In genomic region chr6:75604294-75604693, GRCh38 we compare ENCODE assay signal across 10 cellular contexts. TPM values are rescaled to one million over a fixed set of nuclear protein-coding genes. Genes with fewer than 3 reads are reported as not detected.
DNase-seq lines count a peak whose midpoint lies in the region; ATAC-seq, FAIRE-seq and TF ChIP-seq lines count a peak whose summit lies in the region.
"Had no signal": no experiment of that assay in that cellular context is flagged by ENCODE, and none has a peak within 500 bp of the region (broad histone marks: within the 10 kb centered on the region; RNA-seq: fewer than 3 reads in every experiment).

No MANE protein-coding gene starts in this region.

- DNase-seq in AG09309 (ENCODE audit: low read depth) (no peak), IMR-90 (no peak), K562 (ENCODE audit: extremely low read depth in 1 of 4, low spot score in 3 of 4) (no peak), KBM-7 (no peak), AG08395 (ENCODE audit: low spot score) (no peak)
- DNase-seq in naive thymus-derived CD4-positive, alpha-beta T cell, result no peak
- DNase-seq: activated CD4-positive, alpha-beta T cell treated with anti-CD3 and anti-CD28 coated beads, Interleukin-2, amount 50 U/mL, for 1 hour; NCI-H1694 had no signal

- H2BK15ac ChIP-seq in IMR-90 (ENCODE audit: low read depth, low read length), result no peak overlapping the region

- H4K5ac ChIP-seq in IMR-90 (ENCODE audit: low read depth, low read length), result no peak overlapping the region

- no peak for TF ChIP-seq CTCF in AG09309 (IDR thresholded peaks at IDR 0.05; ENCODE audit: control insufficient read depth, insufficient read depth, low read depth, low read length, missing control alignments)
- TF ChIP-seq CTCF in IMR-90 (conservative IDR thresholded peaks at IDR 0.05; ENCODE audit: low read depth, low read length), result no peak
- TF ChIP-seq CTCF in K562 (IDR thresholded peaks at IDR 0.05 in 2 of 3, conservative IDR thresholded peaks at IDR 0.05 in 1 of 3; ENCODE audit: insufficient read depth in 2 of 3, low read depth in 1 of 3, low read length in 3 of 3), result no peak

- H3K27ac Mint-ChIP-seq in naive thymus-derived CD4-positive, alpha-beta T cell, result peak overlapping the region in 6 of 9 donors; percentile 27 to 99 (median 98)

- TF ChIP-seq POLR2A in IMR-90 (IDR thresholded peaks at IDR 0.05; ENCODE audit: low read depth, low read length) (no peak), K562 (conservative IDR thresholded peaks at IDR 0.05) (no peak)

- TF ChIP-seq EP300 in K562 (IDR thresholded peaks at IDR 0.05; ENCODE audit: low read length), result no peak

- peak overlapping the region; percentile 2 for H3K4me3 ChIP-seq in AG09309 (ENCODE audit: control insufficient read depth, low read depth, low read length)
- H3K4me3 ChIP-seq in IMR-90 (ENCODE audit: insufficient read depth, low read depth, low read length), result peak overlapping the region; percentile 96; the same call in 1 of the 2 replicates
- H3K4me3 ChIP-seq in K562, result peak overlapping the region; percentile 89
- H3K4me3 ChIP-seq in naive thymus-derived CD4-positive, alpha-beta T cell (ENCODE audit: low read length), result no peak overlapping the region

- peak overlapping the region; percentile 100 for H3K4me2 ChIP-seq in IMR-90 (ENCODE audit: low read depth, low read length)
- H3K4me2 ChIP-seq in K562 (ENCODE audit: insufficient read depth, low read length), result peak overlapping the region; percentile 87

- intact Hi-C loops in IMR-90 (cut with micrococcal nuclease) (no loop called here), K562 (cut with micrococcal nuclease) (loop anchor here (10.0 kb wide), 1 partner anchor 319 kb away; the partner anchor contains the start of gene TMEM30A)
- intact Hi-C loops in naive thymus-derived CD4-positive, alpha-beta T cell (cut with micrococcal nuclease), result loop anchor here (5.0 kb wide), 2 partner anchors 77 to 1952 kb away; partner anchors contain the start of gene SLC17A5 (in 1 of the 2)

- H3K36me3 ChIP-seq in IMR-90 (ENCODE audit: control insufficient read depth, insufficient read depth, low read length) (no peaks in the 10 kb centered on the region), K562 (ENCODE audit: control insufficient read depth, insufficient read depth, low read length) (peaks cover 8% of the 10 kb centered on the region)
- H3K36me3 ChIP-seq in naive thymus-derived CD4-positive, alpha-beta T cell (ENCODE audit: control insufficient read depth in 2 of 3, insufficient read depth in 3 of 3, low read length in 3 of 3), result peaks cover 0 to 10% (median 0%) of the 10 kb centered on the region in 3 experiments

- no peak overlapping the region for H3K56ac ChIP-seq in IMR-90 (ENCODE audit: extremely low read depth, insufficient read depth, low read length)

- H3K79me1 ChIP-seq in IMR-90 (ENCODE audit: low read depth in 1 of 2, low read length in 2 of 2), result peaks cover 5 to 58% of the 10 kb centered on the region in 2 experiments; a peak in 3 of 4 replicates

- no peaks in the 10 kb centered on the region for H3K27me3 ChIP-seq in IMR-90 (ENCODE audit: control insufficient read depth, insufficient read depth, low read length)
- no peaks in the 10 kb centered on the region for H3K27me3 ChIP-seq in K562 (ENCODE audit: control insufficient read depth in 2 of 2, insufficient read depth in 2 of 2, low read length in 2 of 2)
- H3K27me3 ChIP-seq in naive thymus-derived CD4-positive, alpha-beta T cell (ENCODE audit: control insufficient read depth in 2 of 2, insufficient read depth in 2 of 2, low read length in 2 of 2), result no peaks in the 10 kb centered on the region

- H3K9ac ChIP-seq in IMR-90 (ENCODE audit: low read depth, low read length), result no peak overlapping the region
- H3K9ac ChIP-seq in K562 (ENCODE audit: insufficient read depth in 1 of 2, low read depth in 2 of 2, low read length in 2 of 2), result peak overlapping the region; percentile 77 to 94

- no peaks in the 10 kb centered on the region for H3K27me3 Mint-ChIP-seq in naive thymus-derived CD4-positive, alpha-beta T cell

- no peak overlapping the region for H3K18ac ChIP-seq in IMR-90 (ENCODE audit: low read depth, low read length)

- ATAC-seq in IMR-90 (ENCODE audit: low read depth) (no peak), K562 (no peak), HG03135 (IDR thresholded peaks at IDR 0.05; ENCODE audit: unreplicated experiment) (no peak), GM19035 (IDR thresholded peaks at IDR 0.05; ENCODE audit: unreplicated experiment) (no peak)
- no peak for ATAC-seq in naive thymus-derived CD4-positive, alpha-beta T cell

- H3K79me2 ChIP-seq in K562 (ENCODE audit: control insufficient read depth, insufficient read depth, low read length), result peaks cover 79% of the 10 kb centered on the region

- peaks cover 0 to 21% (median 3%) of the 10 kb centered on the region in 5 donors for H3K36me3 Mint-ChIP-seq in naive thymus-derived CD4-positive, alpha-beta T cell

- peaks cover 56% of the 10 kb centered on the region for H4K20me1 ChIP-seq in IMR-90 (ENCODE audit: insufficient read depth, low read length)
- peaks cover 8% of the 10 kb centered on the region; the same call in 1 of the 2 replicates for H4K20me1 ChIP-seq in K562 (replicated peaks; ENCODE audit: control insufficient read depth, insufficient read depth, low read length)

- dilution Hi-C loops in IMR-90 (cut with HindIII; ENCODE audit: low sequenced_read_pairs, unreplicated experiment), result no loop called here

- H2BK120ac ChIP-seq in IMR-90 (ENCODE audit: low read depth, low read length), result no peak overlapping the region

- H2AFZ ChIP-seq in IMR-90 (replicated peaks; ENCODE audit: low read length, poor library complexity) (no peak overlapping the region), K562 (ENCODE audit: low read depth, low read length) (no peak overlapping the region)

- H3K9me3 Mint-ChIP-seq in naive thymus-derived CD4-positive, alpha-beta T cell, result no peaks in the 10 kb centered on the region

- no peak overlapping the region for H2AK5ac ChIP-seq in IMR-90 (ENCODE audit: low read depth, low read length)

- WGBS in IMR-90 (ENCODE audit: extremely low coverage in 2 of 2, insufficient read length in 1 of 2), 2 experiments, result no CpG with 5 or more reads among the region's 16 CpGs
- WGBS in K562 (ENCODE audit: insufficient coverage, low coverage, missing lambda C conversion rate), result 69% methylated on average over 16 of the region's 16 CpGs

- FAIRE-seq in K562 (lab: Jason Lieb, UNC), result no peak

- no peak overlapping the region; the same call in none of the 2 replicates for H3K23ac ChIP-seq in IMR-90 (ENCODE audit: low read depth, low read length)

- peaks cover 56 to 87% (median 76%) of the 10 kb centered on the region in 7 donors for H3K4me1 Mint-ChIP-seq in naive thymus-derived CD4-positive, alpha-beta T cell

- H2BK5ac ChIP-seq in IMR-90 (ENCODE audit: low read depth, low read length, poor library complexity, severe bottlenecking), result no peak overlapping the region

- H3K4me1 ChIP-seq in IMR-90 (ENCODE audit: control insufficient read depth, insufficient read depth, low read length), result peaks cover 3% of the 10 kb centered on the region
- peaks cover 21 to 26% of the 10 kb centered on the region in 2 experiments; a peak in 4 of 5 replicates for H3K4me1 ChIP-seq in K562 (replicated peaks in 1 of 2; ENCODE audit: control insufficient read depth in 2 of 2, insufficient read depth in 2 of 2, low read length in 2 of 2)
- H3K4me1 ChIP-seq in naive thymus-derived CD4-positive, alpha-beta T cell (ENCODE audit: control insufficient read depth in 2 of 2, insufficient read depth in 2 of 2, low read length in 2 of 2), result peaks cover 30 to 55% of the 10 kb centered on the region in 2 donors

- H3K27ac ChIP-seq in IMR-90 (ENCODE audit: insufficient read depth, low read length) (no peak overlapping the region), K562 (ENCODE audit: extremely low read depth, low read depth, low read length) (no peak overlapping the region)
- no peak overlapping the region for H3K27ac ChIP-seq in naive thymus-derived CD4-positive, alpha-beta T cell (ENCODE audit: low read depth, low read length)

- no peak overlapping the region for H4K91ac ChIP-seq in IMR-90 (ENCODE audit: insufficient read depth, low read depth, low read length)

- H2AK9ac ChIP-seq in IMR-90 (replicated peaks; ENCODE audit: low read depth, low read length, poor library complexity), result no peak overlapping the region

- in situ Hi-C loops in IMR-90 (cut with MboI; ENCODE audit: low sequenced_read_pairs), result no loop called here
- in situ Hi-C loops in K562 (cut with MboI), result no loop called here
- in situ Hi-C loops in KBM-7 (cut with MboI; ENCODE audit: low pct_unique_long_range_greater_than_20kb, low sequenced_read_pairs), result no loop called here

- no peak overlapping the region for H4K8ac ChIP-seq in IMR-90 (ENCODE audit: low read depth in 2 of 2, low read length in 2 of 2)

- no peak overlapping the region for H3K14ac ChIP-seq in IMR-90 (replicated peaks; ENCODE audit: low read depth, low read length)

- H3K9me1 ChIP-seq in IMR-90 (ENCODE audit: insufficient read depth, low read length), result peaks cover 3% of the 10 kb centered on the region
- H3K9me1 ChIP-seq in K562 (ENCODE audit: control insufficient read depth, insufficient read depth, low read length), result no peaks in the 10 kb centered on the region

- POLR2A ChIA-PET in IMR-90 (lab: Charles Lee; ENCODE audit: unreplicated experiment), result no interaction called here
- POLR2A ChIA-PET in K562 (lab: Yijun Ruan, JAX), result interaction anchor here (0.8 to 1.9 kb wide), 2 partner anchors 44 to 84 kb away, joined by 4 to 6 read pairs; no protein-coding TSS in a partner anchor
- POLR2A ChIA-PET in naive thymus-derived CD4-positive, alpha-beta T cell (lab: Charles Lee), result no interaction called here

- no peak overlapping the region for H2BK20ac ChIP-seq in IMR-90 (ENCODE audit: low read depth, low read length)

- peak overlapping the region; percentile 78 to 100 (median 99) for H3K4me3 Mint-ChIP-seq in naive thymus-derived CD4-positive, alpha-beta T cell

- BruUV-seq in IMR-90 (replicated peaks; lab: Mats Ljungman, UMichigan) (TSS peak; percentile 3), K562 (replicated peaks; lab: Mats Ljungman, UMichigan) (no TSS peak)

- no peak overlapping the region for H3K4ac ChIP-seq in IMR-90 (ENCODE audit: low read depth, low read length)

- TF ChIP-seq RAD21 in IMR-90 (IDR thresholded peaks at IDR 0.05; ENCODE audit: low read length), result no peak
- no peak for TF ChIP-seq RAD21 in K562 (CRISPR knock-in tag; conservative IDR thresholded peaks at IDR 0.05 in 1 of 2, IDR thresholded peaks at IDR 0.05 in 1 of 2)

- CTCF ChIA-PET in IMR-90 (lab: Yijun Ruan, JAX), result no interaction called here
- CTCF ChIA-PET in K562 (lab: Yijun Ruan, JAX; ENCODE audit: low intra/inter-chr PET ratio), result no interaction called here
- CTCF ChIA-PET in naive thymus-derived CD4-positive, alpha-beta T cell (lab: Charles Lee), result no interaction called here

- H3K9me3 ChIP-seq in IMR-90 (ENCODE audit: control insufficient read depth, insufficient read depth, low read length) (no peaks in the 10 kb centered on the region), K562 (replicated peaks; ENCODE audit: control insufficient read depth, insufficient read depth, low read depth, low read length) (no peaks in the 10 kb centered on the region)
- no peaks in the 10 kb centered on the region for H3K9me3 ChIP-seq in naive thymus-derived CD4-positive, alpha-beta T cell (ENCODE audit: control insufficient read depth in 2 of 3, low read length in 3 of 3)

RNA-seq across cellular contexts. Expression of gene SENP6, which starts 2.6 kb away (rescaled TPM):
- 25.8 and 48.3 TPM in 2 replicates for total RNA-seq in IMR-90 (2012; rRNA removed)
- polyA plus RNA-seq in IMR-90 (2012; rRNA removed), result 16.9 and 23.1 TPM in 2 replicates
- 6.5 and 11.7 TPM in 2 replicates for polyA plus RNA-seq in IMR-90 (2012; cell fraction: cytosol; rRNA removed)
- 9.3 and 35.2 TPM in 2 replicates for polyA plus RNA-seq in IMR-90 (2012; cell fraction: nucleus; rRNA removed; ENCODE audit: low replicate concordance)
- total RNA-seq in K562 (2011; cell fraction: chromatin; rRNA removed; ENCODE audit: low replicate concordance), result 48.5 and 222 TPM in 2 replicates
- 23.3 and 32.6 TPM in 2 replicates for total RNA-seq in K562 (2011; cell fraction: nucleolus; rRNA removed)
- 72.3 and 122 TPM in 2 replicates for total RNA-seq in K562 (2011; cell fraction: nucleoplasm; rRNA removed)
- 31.4 and 37.8 TPM in 2 replicates for total RNA-seq in K562 (2014; rRNA removed)
- total RNA-seq in K562 (2014; rRNA removed; fragmentation: Illumina TruSeq; extraction: Trizol), result 79.4 and 89.9 TPM in 2 replicates
- total RNA-seq in K562 (2015; rRNA removed; fragmentation: Illumina TruSeq; extraction: Trizol), result 59.7 and 65.9 TPM in 2 replicates
- 52.9 and 60.2 TPM in 2 replicates for total RNA-seq in K562 (2021)
- polyA plus RNA-seq in K562 (2011; rRNA removed), result 33.6 and 43.7 TPM in 2 replicates
- 5.2 and 9.1 TPM in 2 replicates for polyA plus RNA-seq in K562 (2011; cell fraction: cytosol; rRNA removed)
- polyA plus RNA-seq in K562 (2011; cell fraction: nucleus; rRNA removed), result 21.5 and 23.7 TPM in 2 replicates
- 32.8 and 39.2 TPM in 2 replicates for polyA plus RNA-seq in K562 (2012)
- polyA plus RNA-seq in K562 (2014; fragmentation: Illumina TruSeq; extraction: Trizol), result 48.2 and 57.7 TPM in 2 replicates
- polyA plus RNA-seq in K562 (2014; fragmentation: Nextera tagmentation; extraction: Ambion mirVana), result 10 to 100 TPM; 11.1 to 12.6 TPM
- 42.2 and 46.8 TPM in 2 replicates for polyA plus RNA-seq in K562 (2014; rRNA removed)
- 55.8 and 68.9 TPM in 2 replicates for polyA minus RNA-seq in K562 (2011; rRNA and poly(A)+ RNA removed)
- polyA minus RNA-seq in K562 (2011; cell fraction: cytosol; rRNA and poly(A)+ RNA removed), result 15.6 and 21.2 TPM in 2 replicates
- polyA minus RNA-seq in K562 (2011; cell fraction: nucleus; rRNA and poly(A)+ RNA removed), result 43.8 and 69.5 TPM in 2 replicates
- total RNA-seq in naive thymus-derived CD4-positive, alpha-beta T cell, result 100 to 1,000 TPM in 4 of 5 experiments, 10 to 100 TPM in 1; 77.9 to 132 (median 124) TPM
- polyA plus RNA-seq in naive thymus-derived CD4-positive, alpha-beta T cell, result 10 to 100 TPM; 51.7 to 82.1 TPM
